In the genomic region with DNA sequence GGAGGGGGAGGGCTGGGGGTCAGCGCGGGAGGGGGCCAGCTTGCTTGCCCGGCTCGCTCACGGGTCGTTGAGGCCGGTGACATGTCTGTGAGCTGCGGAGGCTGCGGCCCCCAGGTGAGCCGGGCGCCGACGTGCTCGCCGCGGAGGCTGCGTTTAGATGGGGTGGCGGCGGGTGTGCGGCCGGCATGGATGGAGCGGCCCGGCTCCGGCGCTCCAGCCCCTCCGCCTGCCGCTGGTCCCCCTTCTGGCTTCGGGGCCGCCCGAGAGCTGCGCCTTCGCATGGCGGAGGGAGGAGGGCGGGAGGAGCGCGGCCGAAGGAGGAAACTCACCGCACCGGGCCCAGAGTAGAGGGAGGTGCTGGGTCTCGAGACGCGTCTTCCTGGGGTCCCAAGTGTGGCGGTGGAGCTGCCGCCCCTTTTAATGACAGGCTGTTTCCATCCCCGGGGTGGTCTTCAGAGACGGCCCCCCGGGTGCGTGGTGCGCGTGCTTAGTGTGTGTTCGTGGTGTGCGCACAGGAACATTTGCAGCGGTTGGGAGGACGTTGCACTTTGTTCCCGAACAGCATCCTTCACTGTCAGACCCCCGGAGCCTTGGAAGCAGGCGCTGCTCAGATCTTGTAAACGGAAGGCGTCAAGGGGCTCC, we compare ENCODE assay signal across 7 cellular contexts. TPM values are rescaled to one million over a fixed set of nuclear protein-coding genes. Genes with fewer than 3 reads are reported as not detected.
DNase-seq lines count a peak whose midpoint lies in the region; TF ChIP-seq lines count a peak whose summit lies in the region.

A gene with protein sequence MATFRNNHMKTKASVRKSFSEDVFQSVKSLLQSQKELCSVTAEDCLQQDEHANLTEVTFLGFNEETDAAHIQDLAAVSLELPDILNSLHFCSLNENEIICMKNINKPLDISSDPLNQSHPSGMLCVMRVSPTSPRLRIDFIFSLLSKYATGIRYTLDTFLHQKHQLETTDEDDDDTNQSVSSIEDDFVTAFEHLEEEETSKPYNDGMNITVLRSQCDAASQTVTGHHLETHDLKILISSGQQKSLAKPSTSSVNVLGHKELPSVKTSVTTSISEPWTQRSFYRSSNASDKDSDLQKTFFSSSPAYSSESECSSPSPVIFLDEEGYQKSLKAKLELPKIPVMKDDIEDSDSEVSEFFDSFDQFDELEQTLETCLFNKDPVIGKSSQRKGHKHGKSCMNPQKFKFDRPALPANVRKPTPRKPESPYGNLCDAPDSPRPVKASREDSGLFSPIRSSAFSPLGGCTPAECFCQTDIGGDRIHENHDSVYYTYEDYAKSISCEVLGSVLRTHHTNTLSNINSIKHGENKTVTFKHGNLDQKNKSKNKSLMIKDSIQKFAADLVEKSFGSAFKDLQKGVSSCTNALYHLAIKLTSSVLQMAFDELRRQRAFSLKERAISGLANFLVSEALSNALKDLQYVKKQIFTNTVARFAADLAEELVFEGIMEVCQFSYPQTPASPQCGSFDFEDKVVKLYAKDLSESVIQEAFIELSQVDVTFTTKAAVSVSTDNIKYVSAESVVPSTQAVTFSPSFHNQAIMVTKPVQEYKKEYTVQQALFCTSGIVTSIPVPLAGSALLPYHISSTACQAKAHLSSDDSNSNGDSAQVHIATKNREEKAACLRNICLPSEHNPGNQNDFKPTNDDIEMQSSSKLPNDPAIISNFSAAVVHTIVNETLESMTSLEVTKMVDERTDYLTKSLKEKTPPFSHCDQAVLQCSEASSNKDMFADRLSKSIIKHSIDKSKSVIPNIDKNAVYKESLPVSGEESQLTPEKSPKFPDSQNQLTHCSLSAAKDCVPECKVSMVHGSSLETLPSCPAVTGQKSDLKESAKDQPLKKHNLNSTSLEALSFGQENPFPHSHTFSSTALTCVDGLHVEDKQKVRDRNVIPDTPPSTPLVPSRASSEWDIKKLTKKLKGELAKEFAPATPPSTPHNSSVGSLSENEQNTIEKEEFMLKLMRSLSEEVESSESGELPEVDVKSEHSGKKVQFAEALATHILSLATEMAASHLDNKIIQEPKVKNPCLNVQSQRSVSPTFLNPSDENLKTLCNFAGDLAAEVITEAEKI (N-terminal part only) (plus strand): TSS at position 38 of the 642 bp plus-strand sequence. CDS start 14,197 bp downstream, outside the sequence.

- no peaks in the 10 kb centered on the region for H3K9me3 ChIP-seq in HEK293 (ENCODE audit: control insufficient read depth, insufficient read depth, low read depth, low read length)

- TF ChIP-seq POLR2A in GM15510 (IDR thresholded peaks at IDR 0.05; ENCODE audit: borderline replicate concordance, extremely low read depth, insufficient read length): peak; percentile 55

- no peaks in the 10 kb centered on the region for H3K36me3 ChIP-seq in HEK293 (ENCODE audit: control insufficient read depth in 2 of 2, insufficient read depth in 1 of 2, low read length in 2 of 2)

- peak within 1 kb of the TSS; percentile 80 for H3K27ac ChIP-seq in HEK293 (ENCODE audit: extremely low read depth, low read depth, low read length)

- peaks cover 5% of the 10 kb centered on the region; the same call in 1 of the 2 replicates for H3K4me1 ChIP-seq in HEK293 (ENCODE audit: control insufficient read depth, insufficient read depth, low read length)

- peak within 1 kb of the TSS; percentile 71 for H3K4me3 ChIP-seq in HEK293 (ENCODE audit: low read depth, low read length)

- TF ChIP-seq CTCF in HEK293 (tag by site-specific recombination; IDR thresholded peaks at IDR 0.05): no peak

- POLR2A ChIA-PET in HEK293 (lab: Yijun Ruan, JAX): no interaction called here

- DNase-seq in NAMALWA (ENCODE audit: low spot score) (peak; percentile 69), ecto neural progenitor cell (ENCODE audit: low spot score) (peak; percentile 79), lung microvascular endothelial cell (ENCODE audit: low read depth in 2 of 2) (peak; percentile 48 to 64)
- DNase-seq in activated CD4-positive, alpha-beta T cell treated with anti-CD3 and anti-CD28 coated beads, Interleukin-2, amount 50 U/mL, for 24 hours (ENCODE audit: low read depth in 1 of 2, low spot score in 1 of 2): peak; percentile 30 to 37
- peak; percentile 19 for DNase-seq in stimulated activated CD8-positive, alpha-beta memory T cell treated with anti-CD3 and anti-CD28 coated beads, Interleukin-12 subunit alpha, Interleukin-12 subunit beta, amount 100 ng/mL, for 24 hours (ENCODE audit: extremely low read depth)

- CTCF ChIA-PET in HEK293 (lab: Yijun Ruan, JAX): no interaction called here

TF ChIP-seq in HEK293, 187 proteins besides CTCF, POLR2A, EP300 and RAD21 (continues in another document):
- TF ChIP-seq ZNF394 (tag by site-specific recombination; IDR thresholded peaks at IDR 0.05; ENCODE audit: borderline replicate concordance): 0 out of 2 replicates have a peak, but pooled peaks have one; percentile 38
- TF ChIP-seq ZFP69B (tag by site-specific recombination; IDR thresholded peaks at IDR 0.05): peak; percentile 80
- peak; percentile 60 for TF ChIP-seq ZNF629 (tag by site-specific recombination; IDR thresholded peaks at IDR 0.05)
- TF ChIP-seq, protein P1, sequence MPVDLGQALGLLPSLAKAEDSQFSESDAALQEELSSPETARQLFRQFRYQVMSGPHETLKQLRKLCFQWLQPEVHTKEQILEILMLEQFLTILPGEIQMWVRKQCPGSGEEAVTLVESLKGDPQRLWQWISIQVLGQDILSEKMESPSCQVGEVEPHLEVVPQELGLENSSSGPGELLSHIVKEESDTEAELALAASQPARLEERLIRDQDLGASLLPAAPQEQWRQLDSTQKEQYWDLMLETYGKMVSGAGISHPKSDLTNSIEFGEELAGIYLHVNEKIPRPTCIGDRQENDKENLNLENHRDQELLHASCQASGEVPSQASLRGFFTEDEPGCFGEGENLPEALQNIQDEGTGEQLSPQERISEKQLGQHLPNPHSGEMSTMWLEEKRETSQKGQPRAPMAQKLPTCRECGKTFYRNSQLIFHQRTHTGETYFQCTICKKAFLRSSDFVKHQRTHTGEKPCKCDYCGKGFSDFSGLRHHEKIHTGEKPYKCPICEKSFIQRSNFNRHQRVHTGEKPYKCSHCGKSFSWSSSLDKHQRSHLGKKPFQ (tag by site-specific recombination; IDR thresholded peaks at IDR 0.05): peak; percentile 51; the same call in 1 of the 2 replicates
- TF ChIP-seq ZNF157 (tag by site-specific recombination; IDR thresholded peaks at IDR 0.05): no peak
- no peak for TF ChIP-seq ZNF114 (tag by site-specific recombination; IDR thresholded peaks at IDR 0.05)
- TF ChIP-seq KLF10 (tag by site-specific recombination; IDR thresholded peaks at IDR 0.05): no peak
- TF ChIP-seq, protein P2, sequence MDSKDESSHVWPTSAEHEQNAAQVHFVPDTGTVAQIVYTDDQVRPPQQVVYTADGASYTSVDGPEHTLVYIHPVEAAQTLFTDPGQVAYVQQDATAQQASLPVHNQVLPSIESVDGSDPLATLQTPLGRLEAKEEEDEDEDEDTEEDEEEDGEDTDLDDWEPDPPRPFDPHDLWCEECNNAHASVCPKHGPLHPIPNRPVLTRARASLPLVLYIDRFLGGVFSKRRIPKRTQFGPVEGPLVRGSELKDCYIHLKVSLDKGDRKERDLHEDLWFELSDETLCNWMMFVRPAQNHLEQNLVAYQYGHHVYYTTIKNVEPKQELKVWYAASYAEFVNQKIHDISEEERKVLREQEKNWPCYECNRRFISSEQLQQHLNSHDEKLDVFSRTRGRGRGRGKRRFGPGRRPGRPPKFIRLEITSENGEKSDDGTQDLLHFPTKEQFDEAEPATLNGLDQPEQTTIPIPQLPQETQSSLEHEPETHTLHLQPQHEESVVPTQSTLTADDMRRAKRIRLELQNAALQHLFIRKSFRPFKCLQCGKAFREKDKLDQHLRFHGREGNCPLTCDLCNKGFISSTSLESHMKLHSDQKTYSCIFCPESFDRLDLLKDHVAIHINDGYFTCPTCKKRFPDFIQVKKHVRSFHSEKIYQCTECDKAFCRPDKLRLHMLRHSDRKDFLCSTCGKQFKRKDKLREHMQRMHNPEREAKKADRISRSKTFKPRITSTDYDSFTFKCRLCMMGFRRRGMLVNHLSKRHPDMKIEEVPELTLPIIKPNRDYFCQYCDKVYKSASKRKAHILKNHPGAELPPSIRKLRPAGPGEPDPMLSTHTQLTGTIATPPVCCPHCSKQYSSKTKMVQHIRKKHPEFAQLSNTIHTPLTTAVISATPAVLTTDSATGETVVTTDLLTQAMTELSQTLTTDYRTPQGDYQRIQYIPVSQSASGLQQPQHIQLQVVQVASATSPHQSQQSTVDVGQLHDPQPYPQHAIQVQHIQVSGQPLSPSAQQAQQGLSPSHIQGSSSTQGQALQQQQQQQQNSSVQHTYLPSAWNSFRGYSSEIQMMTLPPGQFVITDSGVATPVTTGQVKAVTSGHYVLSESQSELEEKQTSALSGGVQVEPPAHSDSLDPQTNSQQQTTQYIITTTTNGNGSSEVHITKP (tag by site-specific recombination; IDR thresholded peaks at IDR 0.05): peak; percentile 11; the same call in 1 of the 2 replicates
- peak; percentile 67; the same call in 1 of the 2 replicates for TF ChIP-seq ZBTB7A (tag by site-specific recombination; IDR thresholded peaks at IDR 0.05; ENCODE audit: low read depth)
- TF ChIP-seq, protein P3, sequence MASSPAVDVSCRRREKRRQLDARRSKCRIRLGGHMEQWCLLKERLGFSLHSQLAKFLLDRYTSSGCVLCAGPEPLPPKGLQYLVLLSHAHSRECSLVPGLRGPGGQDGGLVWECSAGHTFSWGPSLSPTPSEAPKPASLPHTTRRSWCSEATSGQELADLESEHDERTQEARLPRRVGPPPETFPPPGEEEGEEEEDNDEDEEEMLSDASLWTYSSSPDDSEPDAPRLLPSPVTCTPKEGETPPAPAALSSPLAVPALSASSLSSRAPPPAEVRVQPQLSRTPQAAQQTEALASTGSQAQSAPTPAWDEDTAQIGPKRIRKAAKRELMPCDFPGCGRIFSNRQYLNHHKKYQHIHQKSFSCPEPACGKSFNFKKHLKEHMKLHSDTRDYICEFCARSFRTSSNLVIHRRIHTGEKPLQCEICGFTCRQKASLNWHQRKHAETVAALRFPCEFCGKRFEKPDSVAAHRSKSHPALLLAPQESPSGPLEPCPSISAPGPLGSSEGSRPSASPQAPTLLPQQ (tag by site-specific recombination; IDR thresholded peaks at IDR 0.05): peak; percentile 40; the same call in 1 of the 2 replicates
- TF ChIP-seq ZNF24 (tag by site-specific recombination; IDR thresholded peaks at IDR 0.05): peak; percentile 49; the same call in 1 of the 2 replicates
- TF ChIP-seq KLF16 (tag by site-specific recombination; IDR thresholded peaks at IDR 0.05): no peak
- TF ChIP-seq, protein P4, sequence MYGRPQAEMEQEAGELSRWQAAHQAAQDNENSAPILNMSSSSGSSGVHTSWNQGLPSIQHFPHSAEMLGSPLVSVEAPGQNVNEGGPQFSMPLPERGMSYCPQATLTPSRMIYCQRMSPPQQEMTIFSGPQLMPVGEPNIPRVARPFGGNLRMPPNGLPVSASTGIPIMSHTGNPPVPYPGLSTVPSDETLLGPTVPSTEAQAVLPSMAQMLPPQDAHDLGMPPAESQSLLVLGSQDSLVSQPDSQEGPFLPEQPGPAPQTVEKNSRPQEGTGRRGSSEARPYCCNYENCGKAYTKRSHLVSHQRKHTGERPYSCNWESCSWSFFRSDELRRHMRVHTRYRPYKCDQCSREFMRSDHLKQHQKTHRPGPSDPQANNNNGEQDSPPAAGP (tag by site-specific recombination; IDR thresholded peaks at IDR 0.05): peak; percentile 82; the same call in 1 of the 2 replicates

RNA-seq across cellular contexts. Expression of the gene that starts here (rescaled TPM):
- 11.6 and 19.2 TPM in 2 replicates for total RNA-seq in lung microvascular endothelial cell

Comparison
In these comparisons a context has a peak if more than half of its experiments do, and no peak if none do; other contexts are left out.
1. Peak in every context shown above with its lines: DNase-seq, H3K4me3 ChIP-seq and H3K27ac ChIP-seq.
2. DNase-seq: peak in every context shown above with its lines; median percentile 79 in ecto neural progenitor cell; 69 in NAMALWA; 56 in lung microvascular endothelial cell; 34 in activated CD4-positive, alpha-beta T cell treated with anti-CD3 and anti-CD28 coated beads, Interleukin-2, amount 50 U/mL, for 24 hours; 19 in stimulated activated CD8-positive, alpha-beta memory T cell treated with anti-CD3 and anti-CD28 coated beads, Interleukin-12 subunit alpha, Interleukin-12 subunit beta, amount 100 ng/mL, for 24 hours.